Comparison of ENCODE assay signal across 1 cellular context in genomic region chr2:215833531-215834162, GRCh38.
TF ChIP-seq lines count a peak whose summit lies in the region.

No MANE protein-coding gene starts in this region.

TF ChIP-seq in HepG2, 621 proteins besides CTCF, POLR2A, EP300 and RAD21 (continued from another document and continues in another):
- TF ChIP-seq, protein P1, sequence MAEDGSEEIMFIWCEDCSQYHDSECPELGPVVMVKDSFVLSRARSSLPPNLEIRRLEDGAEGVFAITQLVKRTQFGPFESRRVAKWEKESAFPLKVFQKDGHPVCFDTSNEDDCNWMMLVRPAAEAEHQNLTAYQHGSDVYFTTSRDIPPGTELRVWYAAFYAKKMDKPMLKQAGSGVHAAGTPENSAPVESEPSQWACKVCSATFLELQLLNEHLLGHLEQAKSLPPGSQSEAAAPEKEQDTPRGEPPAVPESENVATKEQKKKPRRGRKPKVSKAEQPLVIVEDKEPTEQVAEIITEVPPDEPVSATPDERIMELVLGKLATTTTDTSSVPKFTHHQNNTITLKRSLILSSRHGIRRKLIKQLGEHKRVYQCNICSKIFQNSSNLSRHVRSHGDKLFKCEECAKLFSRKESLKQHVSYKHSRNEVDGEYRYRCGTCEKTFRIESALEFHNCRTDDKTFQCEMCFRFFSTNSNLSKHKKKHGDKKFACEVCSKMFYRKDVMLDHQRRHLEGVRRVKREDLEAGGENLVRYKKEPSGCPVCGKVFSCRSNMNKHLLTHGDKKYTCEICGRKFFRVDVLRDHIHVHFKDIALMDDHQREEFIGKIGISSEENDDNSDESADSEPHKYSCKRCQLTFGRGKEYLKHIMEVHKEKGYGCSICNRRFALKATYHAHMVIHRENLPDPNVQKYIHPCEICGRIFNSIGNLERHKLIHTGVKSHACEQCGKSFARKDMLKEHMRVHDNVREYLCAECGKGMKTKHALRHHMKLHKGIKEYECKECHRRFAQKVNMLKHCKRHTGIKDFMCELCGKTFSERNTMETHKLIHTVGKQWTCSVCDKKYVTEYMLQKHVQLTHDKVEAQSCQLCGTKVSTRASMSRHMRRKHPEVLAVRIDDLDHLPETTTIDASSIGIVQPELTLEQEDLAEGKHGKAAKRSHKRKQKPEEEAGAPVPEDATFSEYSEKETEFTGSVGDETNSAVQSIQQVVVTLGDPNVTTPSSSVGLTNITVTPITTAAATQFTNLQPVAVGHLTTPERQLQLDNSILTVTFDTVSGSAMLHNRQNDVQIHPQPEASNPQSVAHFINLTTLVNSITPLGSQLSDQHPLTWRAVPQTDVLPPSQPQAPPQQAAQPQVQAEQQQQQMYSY (CRISPR knock-in tag; IDR thresholded peaks at IDR 0.05) = peak; percentile 67; the same call in 1 of the 2 replicates
- no peak for TF ChIP-seq NFE2L2 (IDR thresholded peaks at IDR 0.05; ENCODE audit: low read length)
- no peak for TF ChIP-seq GPBP1L1 (CRISPR knock-in tag; IDR thresholded peaks at IDR 0.05)
- no peak for TF ChIP-seq SETDB1 (CRISPR knock-in tag; IDR thresholded peaks at IDR 0.05; ENCODE audit: borderline replicate concordance)
- no peak for TF ChIP-seq ZNF790 (CRISPR knock-in tag; IDR thresholded peaks at IDR 0.05; ENCODE audit: borderline replicate concordance)
- no peak for TF ChIP-seq ZNF891 (CRISPR knock-in tag; IDR thresholded peaks at IDR 0.05)
- peak; percentile 72; the same call in 1 of the 2 replicates for TF ChIP-seq NR2C2 (CRISPR knock-in tag; IDR thresholded peaks at IDR 0.05; ENCODE audit: borderline replicate concordance)
- no peak for TF ChIP-seq ZNF607 (CRISPR knock-in tag; IDR thresholded peaks at IDR 0.05; ENCODE audit: borderline replicate concordance)
- TF ChIP-seq ZNF780A (CRISPR knock-in tag; IDR thresholded peaks at IDR 0.05) = no peak
- TF ChIP-seq USF2 (IDR thresholded peaks at IDR 0.05; ENCODE audit: low read depth, low read length) = no peak
- no peak; the same call in 1 of the 2 replicates for TF ChIP-seq USF2 (CRISPR knock-in tag; IDR thresholded peaks at IDR 0.05; ENCODE audit: borderline replicate concordance)
- TF ChIP-seq ZNF496 (CRISPR knock-in tag; IDR thresholded peaks at IDR 0.05; ENCODE audit: insufficient replicate concordance) = no peak
- peak; percentile 85 for TF ChIP-seq MIER2 (CRISPR knock-in tag; IDR thresholded peaks at IDR 0.05)
- no peak for TF ChIP-seq ZNF781 (CRISPR knock-in tag; IDR thresholded peaks at IDR 0.05; ENCODE audit: borderline replicate concordance, not compliant biosample characterization)
- 0 out of 2 replicates have a peak, but pooled peaks have one; percentile 62 for TF ChIP-seq KLF11 (CRISPR knock-in tag; IDR thresholded peaks at IDR 0.05)
- TF ChIP-seq ZNF614 (CRISPR knock-in tag; IDR thresholded peaks at IDR 0.05; ENCODE audit: borderline replicate concordance) = peak; percentile 94
- peak; percentile 83 for TF ChIP-seq THAP11 (CRISPR knock-in tag; IDR thresholded peaks at IDR 0.05)
- 0 out of 2 replicates have a peak, but pooled peaks have one; percentile 38 for TF ChIP-seq ZSCAN20 (CRISPR knock-in tag; IDR thresholded peaks at IDR 0.05; ENCODE audit: borderline replicate concordance)
- TF ChIP-seq AKAP8 (CRISPR knock-in tag; IDR thresholded peaks at IDR 0.05) = no peak
- TF ChIP-seq, protein P2, sequence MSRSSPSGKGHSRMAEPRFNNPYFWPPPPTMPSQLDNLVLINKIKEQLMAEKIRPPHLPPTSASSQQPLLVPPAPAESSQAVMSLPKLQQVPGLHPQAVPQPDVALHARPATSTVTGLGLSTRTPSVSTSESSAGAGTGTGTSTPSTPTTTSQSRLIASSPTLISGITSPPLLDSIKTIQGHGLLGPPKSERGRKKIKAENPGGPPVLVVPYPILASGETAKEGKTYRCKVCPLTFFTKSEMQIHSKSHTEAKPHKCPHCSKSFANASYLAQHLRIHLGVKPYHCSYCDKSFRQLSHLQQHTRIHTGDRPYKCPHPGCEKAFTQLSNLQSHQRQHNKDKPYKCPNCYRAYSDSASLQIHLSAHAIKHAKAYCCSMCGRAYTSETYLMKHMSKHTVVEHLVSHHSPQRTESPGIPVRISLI (CRISPR knock-in tag; IDR thresholded peaks at IDR 0.05; ENCODE audit: borderline replicate concordance) = peak; percentile 72; the same call in 1 of the 2 replicates
- peak; percentile 73 for TF ChIP-seq POGK (CRISPR knock-in tag; conservative IDR thresholded peaks at IDR 0.05)
- no peak for TF ChIP-seq TCF12 (IDR thresholded peaks at IDR 0.05)
- TF ChIP-seq TCF12 (CRISPR knock-in tag; IDR thresholded peaks at IDR 0.05) = peak; percentile 78; the same call in 1 of the 2 replicates
- TF ChIP-seq SMYD3 (CRISPR knock-in tag; IDR thresholded peaks at IDR 0.05) = peak; percentile 74
- TF ChIP-seq, protein P3, sequence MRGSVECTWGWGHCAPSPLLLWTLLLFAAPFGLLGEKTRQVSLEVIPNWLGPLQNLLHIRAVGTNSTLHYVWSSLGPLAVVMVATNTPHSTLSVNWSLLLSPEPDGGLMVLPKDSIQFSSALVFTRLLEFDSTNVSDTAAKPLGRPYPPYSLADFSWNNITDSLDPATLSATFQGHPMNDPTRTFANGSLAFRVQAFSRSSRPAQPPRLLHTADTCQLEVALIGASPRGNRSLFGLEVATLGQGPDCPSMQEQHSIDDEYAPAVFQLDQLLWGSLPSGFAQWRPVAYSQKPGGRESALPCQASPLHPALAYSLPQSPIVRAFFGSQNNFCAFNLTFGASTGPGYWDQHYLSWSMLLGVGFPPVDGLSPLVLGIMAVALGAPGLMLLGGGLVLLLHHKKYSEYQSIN (CRISPR knock-in tag; IDR thresholded peaks at IDR 0.05; ENCODE audit: borderline replicate concordance) = no peak
- TF ChIP-seq NCOA2 (CRISPR knock-in tag; IDR thresholded peaks at IDR 0.05) = peak; percentile 98
- peak; percentile 100 for TF ChIP-seq TFAP4 (IDR thresholded peaks at IDR 0.05; ENCODE audit: borderline replicate concordance, low read depth)
- no peak for TF ChIP-seq ZNF350 (CRISPR knock-in tag; IDR thresholded peaks at IDR 0.05; ENCODE audit: borderline replicate concordance, low read depth)
- no peak for TF ChIP-seq NFAT5 (CRISPR knock-in tag; IDR thresholded peaks at IDR 0.05)
- no peak for TF ChIP-seq MBNL3 (CRISPR knock-in tag; conservative IDR thresholded peaks at IDR 0.05)
- TF ChIP-seq JUND (CRISPR knock-in tag; IDR thresholded peaks at IDR 0.05) = peak; percentile 64; the same call in 1 of the 2 replicates
- TF ChIP-seq, protein P4, sequence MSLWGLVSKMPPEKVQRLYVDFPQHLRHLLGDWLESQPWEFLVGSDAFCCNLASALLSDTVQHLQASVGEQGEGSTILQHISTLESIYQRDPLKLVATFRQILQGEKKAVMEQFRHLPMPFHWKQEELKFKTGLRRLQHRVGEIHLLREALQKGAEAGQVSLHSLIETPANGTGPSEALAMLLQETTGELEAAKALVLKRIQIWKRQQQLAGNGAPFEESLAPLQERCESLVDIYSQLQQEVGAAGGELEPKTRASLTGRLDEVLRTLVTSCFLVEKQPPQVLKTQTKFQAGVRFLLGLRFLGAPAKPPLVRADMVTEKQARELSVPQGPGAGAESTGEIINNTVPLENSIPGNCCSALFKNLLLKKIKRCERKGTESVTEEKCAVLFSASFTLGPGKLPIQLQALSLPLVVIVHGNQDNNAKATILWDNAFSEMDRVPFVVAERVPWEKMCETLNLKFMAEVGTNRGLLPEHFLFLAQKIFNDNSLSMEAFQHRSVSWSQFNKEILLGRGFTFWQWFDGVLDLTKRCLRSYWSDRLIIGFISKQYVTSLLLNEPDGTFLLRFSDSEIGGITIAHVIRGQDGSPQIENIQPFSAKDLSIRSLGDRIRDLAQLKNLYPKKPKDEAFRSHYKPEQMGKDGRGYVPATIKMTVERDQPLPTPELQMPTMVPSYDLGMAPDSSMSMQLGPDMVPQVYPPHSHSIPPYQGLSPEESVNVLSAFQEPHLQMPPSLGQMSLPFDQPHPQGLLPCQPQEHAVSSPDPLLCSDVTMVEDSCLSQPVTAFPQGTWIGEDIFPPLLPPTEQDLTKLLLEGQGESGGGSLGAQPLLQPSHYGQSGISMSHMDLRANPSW (CRISPR knock-in tag; IDR thresholded peaks at IDR 0.05; ENCODE audit: borderline replicate concordance) = 0 out of 2 replicates have a peak, but pooled peaks have one; percentile 64
- TF ChIP-seq ATF7 (IDR thresholded peaks at IDR 0.05) = peak; percentile 76
- no peak; the same call in 1 of the 2 replicates for TF ChIP-seq ATF7 (CRISPR knock-in tag; IDR thresholded peaks at IDR 0.05)
- peak; percentile 95 for TF ChIP-seq GATA4 (IDR thresholded peaks at IDR 0.05; ENCODE audit: borderline replicate concordance, low read depth)
